2 cellular contexts compared by ENCODE assay signal in the genomic region with DNA sequence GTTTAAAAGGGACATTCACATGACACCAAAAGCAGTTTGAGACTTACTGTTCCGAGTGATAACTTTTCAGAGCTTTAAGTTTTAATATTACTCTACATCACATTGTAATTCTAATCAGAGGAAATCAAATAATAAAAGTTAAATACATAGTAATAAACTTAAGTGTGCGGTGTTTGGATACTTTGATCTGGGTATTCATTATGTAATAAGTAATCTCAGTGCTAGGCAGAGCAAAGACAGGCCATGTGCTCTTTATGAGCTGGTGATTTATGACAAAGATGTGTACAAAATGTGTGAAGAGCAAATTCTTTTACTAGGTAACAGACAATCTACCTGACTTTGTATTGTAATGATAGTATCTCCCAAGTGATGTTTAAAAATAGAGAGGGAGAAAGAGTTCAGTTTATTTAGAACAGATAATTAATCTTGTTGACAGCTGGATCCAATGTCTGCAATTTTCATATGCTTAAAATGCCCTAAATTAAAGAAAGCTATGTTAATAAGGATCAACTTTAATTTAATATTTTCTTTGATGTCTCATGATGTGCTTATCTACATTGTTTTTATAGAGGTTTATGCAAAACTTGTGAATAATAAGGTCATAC.
TF ChIP-seq lines count a peak whose summit lies in the region.

No MANE protein-coding gene starts in this region.

TF ChIP-seq in HEK293T, 16 proteins besides CTCF, POLR2A, EP300 and RAD21:
- TF ChIP-seq, protein P1, sequence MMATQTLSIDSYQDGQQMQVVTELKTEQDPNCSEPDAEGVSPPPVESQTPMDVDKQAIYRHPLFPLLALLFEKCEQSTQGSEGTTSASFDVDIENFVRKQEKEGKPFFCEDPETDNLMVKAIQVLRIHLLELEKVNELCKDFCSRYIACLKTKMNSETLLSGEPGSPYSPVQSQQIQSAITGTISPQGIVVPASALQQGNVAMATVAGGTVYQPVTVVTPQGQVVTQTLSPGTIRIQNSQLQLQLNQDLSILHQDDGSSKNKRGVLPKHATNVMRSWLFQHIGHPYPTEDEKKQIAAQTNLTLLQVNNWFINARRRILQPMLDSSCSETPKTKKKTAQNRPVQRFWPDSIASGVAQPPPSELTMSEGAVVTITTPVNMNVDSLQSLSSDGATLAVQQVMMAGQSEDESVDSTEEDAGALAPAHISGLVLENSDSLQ (IDR thresholded peaks at IDR 0.05): peak; percentile 74
- no peak for TF ChIP-seq ELF4 (IDR thresholded peaks at IDR 0.05)

TF ChIP-seq in HepG2, 621 proteins besides CTCF, POLR2A, EP300 and RAD21 (continued from another document):
- TF ChIP-seq ZNF34 (CRISPR knock-in tag; IDR thresholded peaks at IDR 0.05; ENCODE audit: borderline replicate concordance) (no peak), SYNCRIP (IDR thresholded peaks at IDR 0.05; ENCODE audit: insufficient read depth, low read depth, low read length) (no peak), GATAD2A (CRISPR knock-in tag; IDR thresholded peaks at IDR 0.05) (no peak), ATF5 (CRISPR knock-in tag; IDR thresholded peaks at IDR 0.05; ENCODE audit: low read depth) (no peak), ZNF775 (CRISPR knock-in tag; IDR thresholded peaks at IDR 0.05; ENCODE audit: borderline replicate concordance) (no peak), TFAP4 (IDR thresholded peaks at IDR 0.05; ENCODE audit: borderline replicate concordance, low read depth) (no peak), PBX3 (CRISPR knock-in tag; IDR thresholded peaks at IDR 0.05; ENCODE audit: borderline replicate concordance) (no peak), HDAC2 (CRISPR knock-in tag; IDR thresholded peaks at IDR 0.05) (no peak), ZNF143 (CRISPR knock-in tag; IDR thresholded peaks at IDR 0.05) (no peak), HINFP (CRISPR knock-in tag; IDR thresholded peaks at IDR 0.05; ENCODE audit: low read depth) (no peak), ESRRA (CRISPR knock-in tag; IDR thresholded peaks at IDR 0.05; ENCODE audit: low read depth) (no peak), SKI (IDR thresholded peaks at IDR 0.05; ENCODE audit: partially characterized antibody) (no peak), ZBTB43 (CRISPR knock-in tag; conservative IDR thresholded peaks at IDR 0.05) (no peak), FOXK2 (IDR thresholded peaks at IDR 0.05) (no peak), ZNF543 (CRISPR knock-in tag; IDR thresholded peaks at IDR 0.05) (no peak)
- TF ChIP-seq, protein P2, sequence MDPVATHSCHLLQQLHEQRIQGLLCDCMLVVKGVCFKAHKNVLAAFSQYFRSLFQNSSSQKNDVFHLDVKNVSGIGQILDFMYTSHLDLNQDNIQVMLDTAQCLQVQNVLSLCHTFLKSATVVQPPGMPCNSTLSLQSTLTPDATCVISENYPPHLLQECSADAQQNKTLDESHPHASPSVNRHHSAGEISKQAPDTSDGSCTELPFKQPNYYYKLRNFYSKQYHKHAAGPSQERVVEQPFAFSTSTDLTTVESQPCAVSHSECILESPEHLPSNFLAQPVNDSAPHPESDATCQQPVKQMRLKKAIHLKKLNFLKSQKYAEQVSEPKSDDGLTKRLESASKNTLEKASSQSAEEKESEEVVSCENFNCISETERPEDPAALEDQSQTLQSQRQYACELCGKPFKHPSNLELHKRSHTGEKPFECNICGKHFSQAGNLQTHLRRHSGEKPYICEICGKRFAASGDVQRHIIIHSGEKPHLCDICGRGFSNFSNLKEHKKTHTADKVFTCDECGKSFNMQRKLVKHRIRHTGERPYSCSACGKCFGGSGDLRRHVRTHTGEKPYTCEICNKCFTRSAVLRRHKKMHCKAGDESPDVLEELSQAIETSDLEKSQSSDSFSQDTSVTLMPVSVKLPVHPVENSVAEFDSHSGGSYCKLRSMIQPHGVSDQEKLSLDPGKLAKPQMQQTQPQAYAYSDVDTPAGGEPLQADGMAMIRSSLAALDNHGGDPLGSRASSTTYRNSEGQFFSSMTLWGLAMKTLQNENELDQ (CRISPR knock-in tag; IDR thresholded peaks at IDR 0.05; ENCODE audit: borderline replicate concordance): no peak
